1 cellular context compared by ENCODE assay signal in the genomic region with DNA sequence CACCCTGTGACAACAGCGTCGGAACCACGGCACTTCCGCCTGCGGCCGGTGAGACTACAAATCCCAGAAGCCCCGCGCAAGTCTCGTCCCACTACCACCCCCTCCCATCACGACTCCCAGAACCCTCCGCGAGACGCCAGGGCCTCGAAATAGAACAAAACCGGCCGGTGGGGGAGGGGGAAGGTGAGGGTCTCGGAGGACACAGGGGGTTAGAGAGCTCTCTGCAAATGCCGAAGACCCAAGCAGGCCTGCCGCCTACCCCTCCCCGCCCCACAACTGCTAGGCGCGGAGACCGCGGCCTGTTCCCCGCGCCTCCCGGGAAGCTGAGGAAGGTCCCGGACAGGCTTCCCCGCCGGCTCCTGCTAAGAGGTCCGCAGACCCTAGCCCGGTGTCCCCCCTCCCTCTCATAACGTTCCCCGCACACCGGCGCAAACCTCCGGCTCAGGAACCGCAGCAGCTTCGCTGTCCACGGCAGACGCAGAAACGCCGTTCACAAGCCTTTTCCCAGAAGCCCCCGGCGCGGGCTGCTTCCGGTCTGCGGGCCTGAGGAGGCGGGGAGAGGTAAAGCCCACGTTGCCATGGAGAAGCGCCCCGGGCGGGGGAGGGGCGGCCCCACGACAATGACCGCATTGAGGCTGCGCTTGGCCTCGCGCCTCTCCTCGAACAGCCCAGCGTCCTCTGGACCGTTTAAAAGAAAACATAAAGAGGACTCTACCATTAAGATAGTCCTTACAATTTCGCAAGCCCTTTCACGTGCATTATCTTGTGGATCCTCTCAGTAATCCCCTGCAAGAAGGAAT.
TF ChIP-seq lines count a peak whose summit lies in the region.

A gene (minus strand): TSS at position 485 of the 800 bp plus-strand sequence. CDS start 3,770 bp downstream, outside the sequence.

TF ChIP-seq in HepG2, 621 proteins besides CTCF, POLR2A, EP300 and RAD21 (continued from another document and continues in another):
- TF ChIP-seq HNF4G (IDR thresholded peaks at IDR 0.05; ENCODE audit: borderline replicate concordance, low read depth, low read length) (peak; percentile 13; the same call in 1 of the 2 replicates), HNF4G (CRISPR knock-in tag; IDR thresholded peaks at IDR 0.05; ENCODE audit: borderline replicate concordance, low read depth) (0 out of 2 replicates have a peak, but pooled peaks have one; percentile 48), GABPA (IDR thresholded peaks at IDR 0.05; ENCODE audit: low read depth, low read length) (peak; percentile 70), GABPA (CRISPR knock-in tag; IDR thresholded peaks at IDR 0.05; ENCODE audit: low read depth) (peak; percentile 87), ZBTB1 (CRISPR knock-in tag; IDR thresholded peaks at IDR 0.05; ENCODE audit: borderline replicate concordance) (no peak), ZNF792 (CRISPR knock-in tag; IDR thresholded peaks at IDR 0.05) (no peak), ZFP36L2 (CRISPR knock-in tag; IDR thresholded peaks at IDR 0.05) (no peak), SPEN (CRISPR knock-in tag; IDR thresholded peaks at IDR 0.05; ENCODE audit: low read depth) (peak; percentile 72; the same call in 1 of the 2 replicates), MED8 (CRISPR knock-in tag; IDR thresholded peaks at IDR 0.05; ENCODE audit: insufficient replicate concordance) (peak; percentile 36), ZNF101 (CRISPR knock-in tag; IDR thresholded peaks at IDR 0.05; ENCODE audit: borderline replicate concordance, low read depth) (no peak), ZNF746 (CRISPR knock-in tag; IDR thresholded peaks at IDR 0.05) (no peak; the same call in 1 of the 2 replicates), ZNF572 (CRISPR knock-in tag; IDR thresholded peaks at IDR 0.05) (0 out of 2 replicates have a peak, but pooled peaks have one; percentile 13), FIP1L1 (IDR thresholded peaks at IDR 0.05; ENCODE audit: borderline replicate concordance, insufficient read depth, low read depth, low read length) (no peak), HIVEP1 (CRISPR knock-in tag; IDR thresholded peaks at IDR 0.05) (peak; percentile 75; the same call in 1 of the 2 replicates), ARNT2 (CRISPR knock-in tag; IDR thresholded peaks at IDR 0.05; ENCODE audit: low read depth) (peak; percentile 27; the same call in 1 of the 2 replicates), THYN1 (CRISPR knock-in tag; IDR thresholded peaks at IDR 0.05; ENCODE audit: borderline replicate concordance, low read depth) (no peak), ZNF260 (CRISPR knock-in tag; IDR thresholded peaks at IDR 0.05; ENCODE audit: borderline replicate concordance, low read depth) (no peak), ZNF615 (CRISPR knock-in tag; IDR thresholded peaks at IDR 0.05; ENCODE audit: borderline replicate concordance) (0 out of 2 replicates have a peak, but pooled peaks have one; percentile 60), ZNF264 (CRISPR knock-in tag; IDR thresholded peaks at IDR 0.05) (0 out of 2 replicates have a peak, but pooled peaks have one; percentile 81), ZNF7 (CRISPR knock-in tag; IDR thresholded peaks at IDR 0.05) (0 out of 2 replicates have a peak, but pooled peaks have one; percentile 40), ZNF749 (CRISPR knock-in tag; IDR thresholded peaks at IDR 0.05; ENCODE audit: borderline replicate concordance) (no peak), NCOA2 (CRISPR knock-in tag; IDR thresholded peaks at IDR 0.05) (peak; percentile 54; the same call in 1 of the 2 replicates), NFE2L1 (CRISPR knock-in tag; IDR thresholded peaks at IDR 0.05; ENCODE audit: borderline replicate concordance) (no peak), ZSCAN20 (CRISPR knock-in tag; IDR thresholded peaks at IDR 0.05; ENCODE audit: borderline replicate concordance) (no peak), ZNF552 (CRISPR knock-in tag; IDR thresholded peaks at IDR 0.05; ENCODE audit: borderline replicate concordance) (0 out of 2 replicates have a peak, but pooled peaks have one; percentile 61), ZNF331 (CRISPR knock-in tag; IDR thresholded peaks at IDR 0.05) (peak; percentile 73)
- TF ChIP-seq, protein P1, sequence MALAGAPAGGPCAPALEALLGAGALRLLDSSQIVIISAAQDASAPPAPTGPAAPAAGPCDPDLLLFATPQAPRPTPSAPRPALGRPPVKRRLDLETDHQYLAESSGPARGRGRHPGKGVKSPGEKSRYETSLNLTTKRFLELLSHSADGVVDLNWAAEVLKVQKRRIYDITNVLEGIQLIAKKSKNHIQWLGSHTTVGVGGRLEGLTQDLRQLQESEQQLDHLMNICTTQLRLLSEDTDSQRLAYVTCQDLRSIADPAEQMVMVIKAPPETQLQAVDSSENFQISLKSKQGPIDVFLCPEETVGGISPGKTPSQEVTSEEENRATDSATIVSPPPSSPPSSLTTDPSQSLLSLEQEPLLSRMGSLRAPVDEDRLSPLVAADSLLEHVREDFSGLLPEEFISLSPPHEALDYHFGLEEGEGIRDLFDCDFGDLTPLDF (CRISPR knock-in tag; IDR thresholded peaks at IDR 0.05), result no peak
- TF ChIP-seq, protein P2, sequence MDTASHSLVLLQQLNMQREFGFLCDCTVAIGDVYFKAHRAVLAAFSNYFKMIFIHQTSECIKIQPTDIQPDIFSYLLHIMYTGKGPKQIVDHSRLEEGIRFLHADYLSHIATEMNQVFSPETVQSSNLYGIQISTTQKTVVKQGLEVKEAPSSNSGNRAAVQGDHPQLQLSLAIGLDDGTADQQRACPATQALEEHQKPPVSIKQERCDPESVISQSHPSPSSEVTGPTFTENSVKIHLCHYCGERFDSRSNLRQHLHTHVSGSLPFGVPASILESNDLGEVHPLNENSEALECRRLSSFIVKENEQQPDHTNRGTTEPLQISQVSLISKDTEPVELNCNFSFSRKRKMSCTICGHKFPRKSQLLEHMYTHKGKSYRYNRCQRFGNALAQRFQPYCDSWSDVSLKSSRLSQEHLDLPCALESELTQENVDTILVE (CRISPR knock-in tag; IDR thresholded peaks at IDR 0.05), result no peak
- TF ChIP-seq, protein P3, sequence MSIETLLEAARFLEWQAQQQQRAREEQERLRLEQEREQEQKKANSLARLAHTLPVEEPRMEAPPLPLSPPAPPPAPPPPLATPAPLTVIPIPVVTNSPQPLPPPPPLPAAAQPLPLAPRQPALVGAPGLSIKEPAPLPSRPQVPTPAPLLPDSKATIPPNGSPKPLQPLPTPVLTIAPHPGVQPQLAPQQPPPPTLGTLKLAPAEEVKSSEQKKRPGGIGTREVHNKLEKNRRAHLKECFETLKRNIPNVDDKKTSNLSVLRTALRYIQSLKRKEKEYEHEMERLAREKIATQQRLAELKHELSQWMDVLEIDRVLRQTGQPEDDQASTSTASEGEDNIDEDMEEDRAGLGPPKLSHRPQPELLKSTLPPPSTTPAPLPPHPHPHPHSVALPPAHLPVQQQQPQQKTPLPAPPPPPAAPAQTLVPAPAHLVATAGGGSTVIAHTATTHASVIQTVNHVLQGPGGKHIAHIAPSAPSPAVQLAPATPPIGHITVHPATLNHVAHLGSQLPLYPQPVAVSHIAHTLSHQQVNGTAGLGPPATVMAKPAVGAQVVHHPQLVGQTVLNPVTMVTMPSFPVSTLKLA (IDR thresholded peaks at IDR 0.05), result no peak
- TF ChIP-seq, protein P4, sequence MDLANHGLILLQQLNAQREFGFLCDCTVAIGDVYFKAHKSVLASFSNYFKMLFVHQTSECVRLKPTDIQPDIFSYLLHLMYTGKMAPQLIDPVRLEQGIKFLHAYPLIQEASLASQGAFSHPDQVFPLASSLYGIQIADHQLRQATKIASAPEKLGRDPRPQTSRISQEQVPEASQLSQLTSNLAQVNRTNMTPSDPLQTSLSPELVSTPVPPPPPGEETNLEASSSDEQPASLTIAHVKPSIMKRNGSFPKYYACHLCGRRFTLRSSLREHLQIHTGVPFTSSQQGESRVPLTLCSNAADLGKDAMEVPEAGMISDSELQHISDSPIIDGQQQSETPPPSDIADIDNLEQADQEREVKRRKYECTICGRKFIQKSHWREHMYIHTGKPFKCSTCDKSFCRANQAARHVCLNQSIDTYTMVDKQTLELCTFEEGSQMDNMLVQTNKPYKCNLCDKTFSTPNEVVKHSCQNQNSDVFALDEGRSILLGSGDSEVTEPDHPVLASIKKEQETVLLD (CRISPR knock-in tag; IDR thresholded peaks at IDR 0.05; ENCODE audit: low read depth), result 0 out of 2 replicates have a peak, but pooled peaks have one; percentile 45
- TF ChIP-seq, protein P5, sequence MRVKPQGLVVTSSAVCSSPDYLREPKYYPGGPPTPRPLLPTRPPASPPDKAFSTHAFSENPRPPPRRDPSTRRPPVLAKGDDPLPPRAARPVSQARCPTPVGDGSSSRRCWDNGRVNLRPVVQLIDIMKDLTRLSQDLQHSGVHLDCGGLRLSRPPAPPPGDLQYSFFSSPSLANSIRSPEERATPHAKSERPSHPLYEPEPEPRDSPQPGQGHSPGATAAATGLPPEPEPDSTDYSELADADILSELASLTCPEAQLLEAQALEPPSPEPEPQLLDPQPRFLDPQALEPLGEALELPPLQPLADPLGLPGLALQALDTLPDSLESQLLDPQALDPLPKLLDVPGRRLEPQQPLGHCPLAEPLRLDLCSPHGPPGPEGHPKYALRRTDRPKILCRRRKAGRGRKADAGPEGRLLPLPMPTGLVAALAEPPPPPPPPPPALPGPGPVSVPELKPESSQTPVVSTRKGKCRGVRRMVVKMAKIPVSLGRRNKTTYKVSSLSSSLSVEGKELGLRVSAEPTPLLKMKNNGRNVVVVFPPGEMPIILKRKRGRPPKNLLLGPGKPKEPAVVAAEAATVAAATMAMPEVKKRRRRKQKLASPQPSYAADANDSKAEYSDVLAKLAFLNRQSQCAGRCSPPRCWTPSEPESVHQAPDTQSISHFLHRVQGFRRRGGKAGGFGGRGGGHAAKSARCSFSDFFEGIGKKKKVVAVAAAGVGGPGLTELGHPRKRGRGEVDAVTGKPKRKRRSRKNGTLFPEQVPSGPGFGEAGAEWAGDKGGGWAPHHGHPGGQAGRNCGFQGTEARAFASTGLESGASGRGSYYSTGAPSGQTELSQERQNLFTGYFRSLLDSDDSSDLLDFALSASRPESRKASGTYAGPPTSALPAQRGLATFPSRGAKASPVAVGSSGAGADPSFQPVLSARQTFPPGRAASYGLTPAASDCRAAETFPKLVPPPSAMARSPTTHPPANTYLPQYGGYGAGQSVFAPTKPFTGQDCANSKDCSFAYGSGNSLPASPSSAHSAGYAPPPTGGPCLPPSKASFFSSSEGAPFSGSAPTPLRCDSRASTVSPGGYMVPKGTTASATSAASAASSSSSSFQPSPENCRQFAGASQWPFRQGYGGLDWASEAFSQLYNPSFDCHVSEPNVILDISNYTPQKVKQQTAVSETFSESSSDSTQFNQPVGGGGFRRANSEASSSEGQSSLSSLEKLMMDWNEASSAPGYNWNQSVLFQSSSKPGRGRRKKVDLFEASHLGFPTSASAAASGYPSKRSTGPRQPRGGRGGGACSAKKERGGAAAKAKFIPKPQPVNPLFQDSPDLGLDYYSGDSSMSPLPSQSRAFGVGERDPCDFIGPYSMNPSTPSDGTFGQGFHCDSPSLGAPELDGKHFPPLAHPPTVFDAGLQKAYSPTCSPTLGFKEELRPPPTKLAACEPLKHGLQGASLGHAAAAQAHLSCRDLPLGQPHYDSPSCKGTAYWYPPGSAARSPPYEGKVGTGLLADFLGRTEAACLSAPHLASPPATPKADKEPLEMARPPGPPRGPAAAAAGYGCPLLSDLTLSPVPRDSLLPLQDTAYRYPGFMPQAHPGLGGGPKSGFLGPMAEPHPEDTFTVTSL (CRISPR knock-in tag; IDR thresholded peaks at IDR 0.05; ENCODE audit: borderline replicate concordance), result peak; percentile 58; the same call in 1 of the 2 replicates
- TF ChIP-seq, protein P6, sequence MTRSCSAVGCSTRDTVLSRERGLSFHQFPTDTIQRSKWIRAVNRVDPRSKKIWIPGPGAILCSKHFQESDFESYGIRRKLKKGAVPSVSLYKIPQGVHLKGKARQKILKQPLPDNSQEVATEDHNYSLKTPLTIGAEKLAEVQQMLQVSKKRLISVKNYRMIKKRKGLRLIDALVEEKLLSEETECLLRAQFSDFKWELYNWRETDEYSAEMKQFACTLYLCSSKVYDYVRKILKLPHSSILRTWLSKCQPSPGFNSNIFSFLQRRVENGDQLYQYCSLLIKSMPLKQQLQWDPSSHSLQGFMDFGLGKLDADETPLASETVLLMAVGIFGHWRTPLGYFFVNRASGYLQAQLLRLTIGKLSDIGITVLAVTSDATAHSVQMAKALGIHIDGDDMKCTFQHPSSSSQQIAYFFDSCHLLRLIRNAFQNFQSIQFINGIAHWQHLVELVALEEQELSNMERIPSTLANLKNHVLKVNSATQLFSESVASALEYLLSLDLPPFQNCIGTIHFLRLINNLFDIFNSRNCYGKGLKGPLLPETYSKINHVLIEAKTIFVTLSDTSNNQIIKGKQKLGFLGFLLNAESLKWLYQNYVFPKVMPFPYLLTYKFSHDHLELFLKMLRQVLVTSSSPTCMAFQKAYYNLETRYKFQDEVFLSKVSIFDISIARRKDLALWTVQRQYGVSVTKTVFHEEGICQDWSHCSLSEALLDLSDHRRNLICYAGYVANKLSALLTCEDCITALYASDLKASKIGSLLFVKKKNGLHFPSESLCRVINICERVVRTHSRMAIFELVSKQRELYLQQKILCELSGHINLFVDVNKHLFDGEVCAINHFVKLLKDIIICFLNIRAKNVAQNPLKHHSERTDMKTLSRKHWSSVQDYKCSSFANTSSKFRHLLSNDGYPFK (CRISPR knock-in tag; IDR thresholded peaks at IDR 0.05; ENCODE audit: borderline replicate concordance), result peak; percentile 42; the same call in 1 of the 2 replicates
- TF ChIP-seq, protein P7, sequence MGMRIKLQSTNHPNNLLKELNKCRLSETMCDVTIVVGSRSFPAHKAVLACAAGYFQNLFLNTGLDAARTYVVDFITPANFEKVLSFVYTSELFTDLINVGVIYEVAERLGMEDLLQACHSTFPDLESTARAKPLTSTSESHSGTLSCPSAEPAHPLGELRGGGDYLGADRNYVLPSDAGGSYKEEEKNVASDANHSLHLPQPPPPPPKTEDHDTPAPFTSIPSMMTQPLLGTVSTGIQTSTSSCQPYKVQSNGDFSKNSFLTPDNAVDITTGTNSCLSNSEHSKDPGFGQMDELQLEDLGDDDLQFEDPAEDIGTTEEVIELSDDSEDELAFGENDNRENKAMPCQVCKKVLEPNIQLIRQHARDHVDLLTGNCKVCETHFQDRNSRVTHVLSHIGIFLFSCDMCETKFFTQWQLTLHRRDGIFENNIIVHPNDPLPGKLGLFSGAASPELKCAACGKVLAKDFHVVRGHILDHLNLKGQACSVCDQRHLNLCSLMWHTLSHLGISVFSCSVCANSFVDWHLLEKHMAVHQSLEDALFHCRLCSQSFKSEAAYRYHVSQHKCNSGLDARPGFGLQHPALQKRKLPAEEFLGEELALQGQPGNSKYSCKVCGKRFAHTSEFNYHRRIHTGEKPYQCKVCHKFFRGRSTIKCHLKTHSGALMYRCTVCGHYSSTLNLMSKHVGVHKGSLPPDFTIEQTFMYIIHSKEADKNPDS (CRISPR knock-in tag; IDR thresholded peaks at IDR 0.05), result no peak
- TF ChIP-seq, protein P8, sequence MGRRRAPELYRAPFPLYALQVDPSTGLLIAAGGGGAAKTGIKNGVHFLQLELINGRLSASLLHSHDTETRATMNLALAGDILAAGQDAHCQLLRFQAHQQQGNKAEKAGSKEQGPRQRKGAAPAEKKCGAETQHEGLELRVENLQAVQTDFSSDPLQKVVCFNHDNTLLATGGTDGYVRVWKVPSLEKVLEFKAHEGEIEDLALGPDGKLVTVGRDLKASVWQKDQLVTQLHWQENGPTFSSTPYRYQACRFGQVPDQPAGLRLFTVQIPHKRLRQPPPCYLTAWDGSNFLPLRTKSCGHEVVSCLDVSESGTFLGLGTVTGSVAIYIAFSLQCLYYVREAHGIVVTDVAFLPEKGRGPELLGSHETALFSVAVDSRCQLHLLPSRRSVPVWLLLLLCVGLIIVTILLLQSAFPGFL (CRISPR knock-in tag; IDR thresholded peaks at IDR 0.05), result no peak
